Comparison of ENCODE assay signal across 22 cellular contexts in genomic region chr9:13606576-13606975, GRCh38.
DNase-seq lines count a peak whose midpoint lies in the region; ATAC-seq and TF ChIP-seq lines count a peak whose summit lies in the region.
"Had no signal": no experiment of that assay in that cellular context is flagged by ENCODE, and none has a peak within 500 bp of the region (broad histone marks: within the 10 kb centered on the region; RNA-seq: fewer than 3 reads in every experiment).

No MANE protein-coding gene starts in this region.

- H4K20me1 ChIP-seq in hepatocyte (ENCODE audit: insufficient read depth, poor library complexity, severe bottlenecking), result no peaks in the 10 kb centered on the region

- DNase-seq in heart right ventricle (peak in 1 of 2 donors; percentile 29), Right ventricle myocardium inferior (ENCODE audit: missing footprints) (no peak), hepatocyte (ENCODE audit: low spot score) (no peak), psoas muscle (no peak), esophagus squamous epithelium (lab: John Stamatoyannopoulos, UW) (no peak), NOMO-1 treated with dmso at 0.1 percent for 144 hours (lab: John Stamatoyannopoulos, UW; ENCODE audit: unreplicated experiment) (no peak)
- no peak for DNase-seq in NK-92 treated with Interleukin-12 subunit alpha and Interleukin-12 subunit beta, amount 100 ng/mL, for 24 hours (lab: John Stamatoyannopoulos, UW)
- DNase-seq: AML-193; C1 segment of cervical spinal cord; Calu3; CD8-positive, alpha-beta T cell; GOT3; KG1; NCI-H1092 treated with DMSO at 0.1 percent for 48 hours; NCI-H1436 treated with DMSO at 0.1 percent for 48 hours; NCI-H2029; NCI-H2227 treated with DMSO at 0.1 percent for 48 hours; NCI-H510A treated with DMSO at 0.1 percent for 48 hours; NCI-H748 treated with DMSO at 0.1 percent for 48 hours had no signal

- no peak for TF ChIP-seq POLR2A in esophagus squamous epithelium (IDR thresholded peaks at IDR 0.05)

- ATAC-seq in heart right ventricle (peak in 5 of 8 donors; percentile 38 to 60 (median 52)), Right ventricle myocardium inferior (no peak), psoas muscle (peak in 1 of 4 donors; percentile 32), HG03442 (IDR thresholded peaks at IDR 0.05; ENCODE audit: unreplicated experiment) (no peak)
- ATAC-seq: CD8-positive, alpha-beta T cell; HCT116; Panc1 had no signal

- H3K4me3 ChIP-seq in heart right ventricle (no peak overlapping the region), hepatocyte (no peak overlapping the region), psoas muscle (no peak overlapping the region), esophagus squamous epithelium (no peak overlapping the region)

- H3K36me3 ChIP-seq in heart right ventricle (no peaks in the 10 kb centered on the region), hepatocyte (replicated peaks; ENCODE audit: insufficient read depth, low read depth) (no peaks in the 10 kb centered on the region), psoas muscle (ENCODE audit: insufficient read depth in 1 of 2, low read depth in 1 of 2) (no peaks in the 10 kb centered on the region), esophagus squamous epithelium (no peaks in the 10 kb centered on the region)

- no peak overlapping the region for H2AFZ ChIP-seq in hepatocyte

- intact Hi-C loops in heart right ventricle (cut with DNase I) (loop anchor here in 2 of 10 donors (5.0 to 10.0 kb wide), 5 partner anchors 49 to 298 kb away; no protein-coding TSS in a partner anchor), Right ventricle myocardium inferior (cut with DNase I) (loop anchor here (5.0 to 10.0 kb wide), 4 partner anchors 39 to 181 kb away; no protein-coding TSS in a partner anchor), psoas muscle (cut with DNase I) (no loop called here), esophagus squamous epithelium (cut with DNase I) (no loop called here)

- peaks cover 0 to 19% (median 1%) of the 10 kb centered on the region in 11 donors for H3K9me3 ChIP-seq in heart right ventricle
- no peaks in the 10 kb centered on the region for H3K9me3 ChIP-seq in hepatocyte (ENCODE audit: low read depth)
- peaks cover 4% of the 10 kb centered on the region for H3K9me3 ChIP-seq in psoas muscle
- H3K9me3 ChIP-seq in esophagus squamous epithelium, result no peaks in the 10 kb centered on the region

- H3K9me2 ChIP-seq in hepatocyte (replicated peaks; ENCODE audit: insufficient read depth), result no peaks in the 10 kb centered on the region

- 21% methylated on average over 5 of the region's 5 CpGs for WGBS in heart right ventricle, 2 donors
- WGBS in hepatocyte (ENCODE audit: low lambda C conversion rate, missing lambda C conversion rate), result 39% methylated on average over 5 of the region's 5 CpGs
- WGBS in psoas muscle, 3 donors, result 3 to 9% (median 8%) methylated on average over 5 of the region's 5 CpGs
- 18 to 19% methylated on average over 5 of the region's 5 CpGs for WGBS in esophagus squamous epithelium, 2 donors

- H3K79me2 ChIP-seq in hepatocyte, result no peaks in the 10 kb centered on the region

- H3K4me2 ChIP-seq in hepatocyte, result peak overlapping the region; percentile 61

- H3K4me1 ChIP-seq in heart right ventricle (peaks cover 5 to 48% (median 29%) of the 10 kb centered on the region in 9 donors), hepatocyte (ENCODE audit: insufficient read depth) (peaks cover 18% of the 10 kb centered on the region), psoas muscle (peaks cover 28% of the 10 kb centered on the region), esophagus squamous epithelium (peaks cover 0 to 23% (median 6%) of the 10 kb centered on the region in 3 donors)

- peak overlapping the region in 9 of 10 donors; percentile 4 to 90 (median 82) for H3K27ac ChIP-seq in heart right ventricle
- H3K27ac ChIP-seq in hepatocyte, result peak overlapping the region; percentile 84
- peak overlapping the region; percentile 53 for H3K27ac ChIP-seq in psoas muscle
- no peak overlapping the region for H3K27ac ChIP-seq in esophagus squamous epithelium

- TF ChIP-seq CTCF in heart right ventricle (IDR thresholded peaks at IDR 0.05) (no peak), hepatocyte (IDR thresholded peaks at IDR 0.05; ENCODE audit: poor library complexity) (no peak), psoas muscle (IDR thresholded peaks at IDR 0.05) (no peak), esophagus squamous epithelium (IDR thresholded peaks at IDR 0.05) (no peak)

- no peaks in the 10 kb centered on the region for H3K27me3 ChIP-seq in heart right ventricle
- no peaks in the 10 kb centered on the region for H3K27me3 ChIP-seq in hepatocyte
- no peaks in the 10 kb centered on the region for H3K27me3 ChIP-seq in psoas muscle (ENCODE audit: insufficient read depth in 3 of 3, low read length in 2 of 3)
- no peaks in the 10 kb centered on the region for H3K27me3 ChIP-seq in esophagus squamous epithelium

Comparison
In these comparisons a context has a peak if more than half of its experiments do, and no peak if none do; other contexts are left out.
1. ATAC-seq: peak in heart right ventricle (5 of 8); none in Right ventricle myocardium inferior (single experiment) and HG03442 (single experiment).
2. H3K27ac ChIP-seq: peak in heart right ventricle (9 of 10), hepatocyte (single experiment) and psoas muscle (single experiment); none in esophagus squamous epithelium (0 of 4).